ENCODE assay signal across 10 cellular contexts in the genomic region with DNA sequence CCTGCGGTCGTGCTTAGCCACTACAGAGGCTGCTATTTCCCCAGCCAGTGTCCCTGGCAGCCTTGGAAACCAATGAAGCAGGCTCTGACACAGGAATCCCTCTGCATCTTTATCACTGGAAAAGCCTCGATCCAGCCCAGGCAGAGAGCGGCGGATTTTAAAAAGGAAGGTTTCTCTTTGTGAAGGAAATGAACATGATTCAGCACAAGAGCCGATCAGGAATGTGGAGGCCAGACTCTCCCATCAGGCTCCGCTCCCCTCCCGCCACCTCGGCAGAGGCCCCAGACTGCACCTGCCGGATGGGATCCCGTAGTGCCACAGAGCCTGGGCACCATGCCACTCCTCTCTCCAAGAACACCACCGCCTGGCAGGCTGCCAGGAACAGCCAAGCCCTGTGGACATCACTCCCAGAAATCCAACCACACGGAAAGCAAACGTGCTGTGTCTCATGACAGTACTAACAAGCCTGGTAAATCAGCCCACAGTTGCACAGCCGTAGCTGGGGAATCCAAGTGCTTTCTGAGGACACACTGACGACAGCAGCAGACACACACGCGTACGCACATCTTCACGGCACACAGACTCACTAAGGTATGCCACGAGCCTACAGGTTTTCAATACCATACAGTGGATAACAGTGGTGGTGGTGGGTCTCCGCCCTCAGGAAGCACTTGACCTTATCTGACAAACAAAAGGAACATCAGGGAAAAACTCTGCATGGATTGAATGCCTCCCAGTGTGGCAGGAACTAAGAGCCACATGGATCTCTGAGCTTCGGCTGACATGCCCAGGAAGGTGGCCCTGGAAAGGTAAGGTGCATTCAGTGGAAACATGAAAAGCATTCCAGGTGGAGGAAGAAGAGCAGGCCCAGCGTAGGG. TPM values are rescaled to one million over a fixed set of nuclear protein-coding genes. Genes with fewer than 3 reads are reported as not detected.
DNase-seq lines count a peak whose midpoint lies in the region; ATAC-seq and TF ChIP-seq lines count a peak whose summit lies in the region.
"Had no signal": no experiment of that assay in that cellular context is flagged by ENCODE, and none has a peak within 500 bp of the region (broad histone marks: within the 10 kb centered on the region; RNA-seq: fewer than 3 reads in every experiment).

No MANE protein-coding gene starts in this region.

- H3K27ac ChIP-seq in SJCRH30 (peak overlapping the region; percentile 73), foreskin keratinocyte (no peak overlapping the region)
- H3K27ac ChIP-seq: KMS-11, neutrophil had no signal

- H3K27me3 ChIP-seq in SJCRH30 (peaks cover 12% of the 10 kb centered on the region; the same call in 1 of the 2 replicates), foreskin keratinocyte (peaks cover 46% of the 10 kb centered on the region)

- peak; percentile 49 for DNase-seq in HPDE6-E6E7 (ENCODE audit: extremely low spot score)
- DNase-seq in SJCRH30: peak; percentile 99
- DNase-seq in foreskin keratinocyte: peak; percentile 35 to 61
- peak in 33 of 56 donors; percentile 8 to 78 (median 41) for DNase-seq in nucleus accumbens (lab: John Stamatoyannopoulos, UW)
- DNase-seq in activated CD4-positive, CD25-positive, alpha-beta regulatory T cell treated with anti-CD3 and anti-CD28 coated beads, Interleukin-2, amount 50 U/mL, for 72 hours: no peak

- TF ChIP-seq CTCF in foreskin keratinocyte (conservative IDR thresholded peaks at IDR 0.05): no peak

- peak overlapping the region; percentile 38 for H3K4me3 ChIP-seq in SJCRH30

- H3K4me1 ChIP-seq in SJCRH30 (peaks cover 44% of the 10 kb centered on the region), foreskin keratinocyte (peaks cover 8% of the 10 kb centered on the region)

- no peaks in the 10 kb centered on the region for H3K36me3 ChIP-seq in SJCRH30

- ATAC-seq in foreskin keratinocyte (peak; percentile 73), GM19351 (IDR thresholded peaks at IDR 0.05; ENCODE audit: unreplicated experiment) (no peak), GM21576 (IDR thresholded peaks at IDR 0.05; ENCODE audit: unreplicated experiment) (no peak), GM18867 (IDR thresholded peaks at IDR 0.05; ENCODE audit: unreplicated experiment) (no peak)

- H3K9me3 ChIP-seq in SJCRH30 (replicated peaks): no peaks in the 10 kb centered on the region
- H3K9me3 ChIP-seq: neutrophil had no signal

RNA-seq across cellular contexts. Expression of gene LRRC75A, which starts 5.4 kb away (rescaled TPM):
- total RNA-seq in SJCRH30 (2014; rRNA removed; shearing (Covaris generic)): 3.7 and 4.8 TPM in 2 replicates
- not detected in 2 replicates for total RNA-seq in foreskin keratinocyte
- 0.10 and 0.11 TPM in 2 replicates for polyA plus RNA-seq in foreskin keratinocyte
